Comparison of ENCODE assay signal across 13 cellular contexts in genomic region chr15:38996111-38996541, GRCh38.
DNase-seq lines count a peak whose midpoint lies in the region; ATAC-seq and TF ChIP-seq lines count a peak whose summit lies in the region.
"Had no signal": no experiment of that assay in that cellular context is flagged by ENCODE, and none has a peak within 500 bp of the region (broad histone marks: within the 10 kb centered on the region; RNA-seq: fewer than 3 reads in every experiment).

No MANE protein-coding gene starts in this region.

- H3K4me3 ChIP-seq in SJSA1 = no peak overlapping the region
- no peak overlapping the region for H3K4me3 ChIP-seq in osteoblast (ENCODE audit: insufficient read depth, low read length)
- H3K4me3 ChIP-seq in spleen = no peak overlapping the region
- H3K4me3 ChIP-seq: SK-N-MC had no signal

- H2AFZ ChIP-seq in osteoblast (ENCODE audit: low read length) = no peak overlapping the region

- intact Hi-C loops in spleen (cut with DNase I; ENCODE audit: low total_unique reads) = no loop called here

- H3K27ac Mint-ChIP-seq in nephron progenitor cell = no peak overlapping the region

- H3K36me3 ChIP-seq in SJSA1 (0 out of 2 replicates have a peak, but pooled peaks cover 3% of the 10 kb centered on the region), osteoblast (ENCODE audit: insufficient read depth, low read length) (no peaks in the 10 kb centered on the region), spleen (no peaks in the 10 kb centered on the region)

- H3K79me2 ChIP-seq in osteoblast (ENCODE audit: insufficient read depth, low read length) = no peaks in the 10 kb centered on the region

- H3K27me3 ChIP-seq in SJSA1 (replicated peaks) = no peaks in the 10 kb centered on the region
- H3K27me3 ChIP-seq in osteoblast (ENCODE audit: insufficient read depth, low read length) = no peaks in the 10 kb centered on the region
- no peaks in the 10 kb centered on the region for H3K27me3 ChIP-seq in spleen (replicated peaks in 1 of 7)

- TF ChIP-seq POLR2A in spleen (IDR thresholded peaks at IDR 0.05) = no peak

- H3K4me1 Mint-ChIP-seq in nephron progenitor cell = peaks cover 49% of the 10 kb centered on the region

- H3K4me1 ChIP-seq in SJSA1 (replicated peaks) (peaks cover 47% of the 10 kb centered on the region), osteoblast (ENCODE audit: insufficient read depth, low read length) (peaks cover 49% of the 10 kb centered on the region), spleen (no peaks in the 10 kb centered on the region)

- H4K20me1 ChIP-seq in osteoblast (ENCODE audit: insufficient read depth, low read length) = no peaks in the 10 kb centered on the region

- H3K4me2 ChIP-seq in osteoblast (ENCODE audit: insufficient read depth, low read length) = peak overlapping the region; percentile 38

- TF ChIP-seq CTCF in osteoblast (IDR thresholded peaks at IDR 0.05; ENCODE audit: extremely low read depth, low read depth, low read length) = no peak
- TF ChIP-seq CTCF in nephron progenitor cell (IDR thresholded peaks at IDR 0.05) = no peak
- TF ChIP-seq CTCF in spleen (IDR thresholded peaks at IDR 0.05 in 8 of 11, conservative IDR thresholded peaks at IDR 0.05 in 3 of 11) = no peak

- H3K27me3 Mint-ChIP-seq in nephron progenitor cell (ENCODE audit: low read depth, poor library complexity) = peaks cover 8% of the 10 kb centered on the region

- H3K4me3 Mint-ChIP-seq in nephron progenitor cell = no peak overlapping the region

- H3K36me3 Mint-ChIP-seq in nephron progenitor cell (ENCODE audit: low read depth) = peaks cover 4% of the 10 kb centered on the region

- H3K27ac ChIP-seq in SJSA1 (peak overlapping the region; percentile 96), osteoblast (ENCODE audit: low read depth, low read length) (peak overlapping the region; percentile 92), spleen (peak overlapping the region in 4 of 8 donors; percentile 24 to 58 (median 44))
- H3K27ac ChIP-seq: SK-N-MC had no signal

- 54 to 70% (median 64%) methylated on average over 2 of the region's 2 CpGs for WGBS in spleen, 5 donors

- DNase-seq in Caki2 (ENCODE audit: low read depth) = peak; percentile 87
- DNase-seq in SJSA1 (ENCODE audit: low read depth in 1 of 2, low spot score in 2 of 2) = peak; percentile 58 to 94
- peak; percentile 94 for DNase-seq in fibroblast of gingiva (ENCODE audit: low read depth)
- peak; percentile 52 for DNase-seq in osteoblast (ENCODE audit: insufficient read length, low spot score, missing footprints)
- DNase-seq in nephron progenitor cell = no peak
- DNase-seq in spleen = no peak
- DNase-seq in pons (ENCODE audit: low spot score) = no peak
- DNase-seq: activated CD4-positive, alpha-beta T cell treated with anti-CD3 and anti-CD28 coated beads for 4 hours; activated effector memory CD4-positive, alpha-beta T cell treated with anti-CD3 and anti-CD28 coated beads, Interleukin-2, amount 50 U/mL, for 16 hours; islet precursor cell; retina had no signal

- no peak for ATAC-seq in HG03520 (IDR thresholded peaks at IDR 0.05; ENCODE audit: unreplicated experiment)

- in situ Hi-C loops in Caki2 (cut with HindIII; ENCODE audit: low pct_unique_long_range_greater_than_20kb, low sequenced_read_pairs) = no loop called here

- H3K9me3 ChIP-seq in SJSA1 (replicated peaks) (no peaks in the 10 kb centered on the region), osteoblast (ENCODE audit: low read depth, low read length) (no peaks in the 10 kb centered on the region), spleen (no peaks in the 10 kb centered on the region)

- peaks cover 8% of the 10 kb centered on the region for H3K9me3 Mint-ChIP-seq in nephron progenitor cell

Comparison
In these comparisons a context has a peak if more than half of its experiments do, and no peak if none do; other contexts are left out.
1. DNase-seq: peak in Caki2 (single experiment), SJSA1 (2 of 2), fibroblast of gingiva (single experiment) and osteoblast (single experiment); none in nephron progenitor cell (single experiment), spleen (single experiment) and pons (single experiment).